Comparison of ENCODE assay signal across 8 cellular contexts in genomic region chr9:108994695-108995094, GRCh38. TPM values are rescaled to one million over a fixed set of nuclear protein-coding genes. Genes with fewer than 3 reads are reported as not detected.
A peak's percentile ranks its signal among the peaks of the same experiment; 100 is the strongest.
DNase-seq lines count a peak whose midpoint lies in the region; ATAC-seq and TF ChIP-seq lines count a peak whose summit lies in the region.

No MANE protein-coding gene starts in this region.

- no peak for DNase-seq in breast epithelium (ENCODE audit: low spot score in 2 of 2)
- DNase-seq in MCF 10A (ENCODE audit: unreplicated experiment): no peak
- peak; percentile 84 to 96 for DNase-seq in dermis microvascular lymphatic vessel endothelial cell (ENCODE audit: low read depth in 2 of 2)
- no peak for DNase-seq in stimulated activated effector memory CD8-positive, alpha-beta T cell treated with anti-CD3 and anti-CD28 coated beads, Interleukin-12 subunit alpha, Interleukin-12 subunit beta, amount 100 ng/mL, for 72 hours (ENCODE audit: low spot score in 2 of 2)
- no peak for DNase-seq in NCI-H1417 (lab: John Stamatoyannopoulos, UW)
- DNase-seq in inferior parietal cortex (ENCODE audit: extremely low spot score): no peak
- no peak for DNase-seq in BE2C

- no peaks in the 10 kb centered on the region for H3K4me1 ChIP-seq in breast epithelium
- no peaks in the 10 kb centered on the region for H3K4me1 ChIP-seq in BE2C

- H3K9me3 ChIP-seq in breast epithelium: no peaks in the 10 kb centered on the region
- H3K9me3 ChIP-seq in BE2C: no peaks in the 10 kb centered on the region

- H3K27me3 ChIP-seq in breast epithelium (no peaks in the 10 kb centered on the region), BE2C (no peaks in the 10 kb centered on the region)

- no peak for TF ChIP-seq CTCF in breast epithelium (IDR thresholded peaks at IDR 0.05)
- no peak for TF ChIP-seq CTCF in MCF 10A (IDR thresholded peaks at IDR 0.05; ENCODE audit: unreplicated experiment)
- no peak for TF ChIP-seq CTCF in BE2C (IDR thresholded peaks at IDR 0.05; ENCODE audit: low read depth, low read length)

- peaks cover 14% of the 10 kb centered on the region for H3K36me3 Mint-ChIP-seq in MCF 10A (ENCODE audit: insufficient read depth, unreplicated experiment)
- H3K36me3 Mint-ChIP-seq in stimulated activated effector memory CD8-positive, alpha-beta T cell treated with anti-CD3 and anti-CD28 coated beads, Interleukin-12 subunit alpha, Interleukin-12 subunit beta, amount 100 ng/mL, for 72 hours: no peaks in the 10 kb centered on the region

- H3K27ac ChIP-seq in breast epithelium: peak overlapping the region; percentile 21 to 40

- intact Hi-C loops in breast epithelium (cut with DNase I; ENCODE audit: low total_unique reads) (no loop called here), MCF 10A (cut with micrococcal nuclease) (no loop called here)

- H3K27me3 Mint-ChIP-seq in MCF 10A (ENCODE audit: insufficient read depth, unreplicated experiment): no peaks in the 10 kb centered on the region

- no peak overlapping the region for H3K4me3 Mint-ChIP-seq in MCF 10A (ENCODE audit: unreplicated experiment)
- H3K4me3 Mint-ChIP-seq in stimulated activated effector memory CD8-positive, alpha-beta T cell treated with anti-CD3 and anti-CD28 coated beads, Interleukin-12 subunit alpha, Interleukin-12 subunit beta, amount 100 ng/mL, for 72 hours: no peak overlapping the region

- no TSS peak for BruUV-seq in MCF 10A (replicated peaks; lab: Mats Ljungman, UMichigan)

- H3K4me3 ChIP-seq in breast epithelium (no peak overlapping the region), BE2C (ENCODE audit: low read depth, low read length) (no peak overlapping the region)

- peak; percentile 73 for ATAC-seq in HG03571 (IDR thresholded peaks at IDR 0.05; ENCODE audit: unreplicated experiment)
- peak; percentile 58 for ATAC-seq in stimulated activated effector memory CD8-positive, alpha-beta T cell treated with anti-CD3 and anti-CD28 coated beads, Interleukin-12 subunit alpha, Interleukin-12 subunit beta, amount 100 ng/mL, for 72 hours

- CTCF ChIA-PET in MCF 10A (lab: Yijun Ruan, JAX): interaction anchor here (0.9 kb wide), 2 partner anchors 16 to 26 kb away, joined by 3 read pairs; no protein-coding TSS in a partner anchor

- no peak for TF ChIP-seq POLR2A in breast epithelium (IDR thresholded peaks at IDR 0.05)

- POLR2A ChIA-PET in MCF 10A (lab: Yijun Ruan, JAX): interaction anchor here (0.9 kb wide), 1 partner anchor 16 kb away, joined by 4 read pairs; no protein-coding TSS in a partner anchor

- H3K4me1 Mint-ChIP-seq in MCF 10A (ENCODE audit: insufficient read depth, unreplicated experiment): peaks cover 6% of the 10 kb centered on the region
- H3K4me1 Mint-ChIP-seq in stimulated activated effector memory CD8-positive, alpha-beta T cell treated with anti-CD3 and anti-CD28 coated beads, Interleukin-12 subunit alpha, Interleukin-12 subunit beta, amount 100 ng/mL, for 72 hours: no peaks in the 10 kb centered on the region

- H3K27ac Mint-ChIP-seq in MCF 10A (ENCODE audit: low read depth, unreplicated experiment): no peak overlapping the region
- no peak overlapping the region for H3K27ac Mint-ChIP-seq in stimulated activated effector memory CD8-positive, alpha-beta T cell treated with anti-CD3 and anti-CD28 coated beads, Interleukin-12 subunit alpha, Interleukin-12 subunit beta, amount 100 ng/mL, for 72 hours

- no peaks in the 10 kb centered on the region for H3K9me3 Mint-ChIP-seq in MCF 10A (ENCODE audit: unreplicated experiment)
- no peaks in the 10 kb centered on the region for H3K9me3 Mint-ChIP-seq in stimulated activated effector memory CD8-positive, alpha-beta T cell treated with anti-CD3 and anti-CD28 coated beads, Interleukin-12 subunit alpha, Interleukin-12 subunit beta, amount 100 ng/mL, for 72 hours

- no peaks in the 10 kb centered on the region for H3K36me3 ChIP-seq in breast epithelium
- peaks cover 32% of the 10 kb centered on the region for H3K36me3 ChIP-seq in BE2C

RNA-seq across cellular contexts. Expression of gene CTNNAL1, which starts 18.6 kb away (rescaled TPM):
- 10 to 100 TPM; 25.0 to 29.2 (median 25.6) TPM for total RNA-seq in breast epithelium
- total RNA-seq in MCF 10A (2022): 48.6 and 85.6 TPM in 2 replicates
- total RNA-seq in dermis microvascular lymphatic vessel endothelial cell: 93.3 and 108 TPM in 2 replicates
- 9.8 TPM for polyA plus RNA-seq in BE2C (2012; ENCODE audit: insufficient read depth, insufficient read length, low read depth)

Comparison
In these comparisons a context has a peak if more than half of its experiments do, and no peak if none do; other contexts are left out.
1. DNase-seq: peak in dermis microvascular lymphatic vessel endothelial cell (2 of 2); none in breast epithelium (0 of 2), MCF 10A (single experiment), stimulated activated effector memory CD8-positive, alpha-beta T cell treated with anti-CD3 and anti-CD28 coated beads, Interleukin-12 subunit alpha, Interleukin-12 subunit beta, amount 100 ng/mL, for 72 hours (0 of 2), NCI-H1417 (0 of 3), inferior parietal cortex (single experiment) and BE2C (single experiment).